In genomic region chr17:77690271-77691161, GRCh38 we compare ENCODE assay signal across 10 cellular contexts.
DNase-seq lines count a peak whose midpoint lies in the region; ATAC-seq, FAIRE-seq and TF ChIP-seq lines count a peak whose summit lies in the region.
"Had no signal": no experiment of that assay in that cellular context is flagged by ENCODE, and none has a peak within 500 bp of the region (broad histone marks: within the 10 kb centered on the region; RNA-seq: fewer than 3 reads in every experiment).

No MANE protein-coding gene starts in this region.

- H3K36me3 ChIP-seq in astrocyte (ENCODE audit: insufficient read depth, low read length): no peaks in the 10 kb centered on the region
- no peaks in the 10 kb centered on the region for H3K36me3 ChIP-seq in psoas muscle (ENCODE audit: insufficient read depth in 1 of 2, low read depth in 1 of 2)

- peaks cover 65% of the 10 kb centered on the region for H3K27me3 Mint-ChIP-seq in astrocyte (ENCODE audit: low read depth, unreplicated experiment)

- H3K4me3 Mint-ChIP-seq in astrocyte (ENCODE audit: unreplicated experiment): no peak overlapping the region

- H3K79me2 ChIP-seq in astrocyte (ENCODE audit: insufficient read depth, low read length): no peaks in the 10 kb centered on the region

- no peaks in the 10 kb centered on the region for H3K4me1 ChIP-seq in astrocyte (ENCODE audit: insufficient read depth, low read length)
- H3K4me1 ChIP-seq in psoas muscle: no peaks in the 10 kb centered on the region

- TF ChIP-seq CTCF in NB4 (IDR thresholded peaks at IDR 0.05; ENCODE audit: low read depth, low read length) (no peak), astrocyte (IDR thresholded peaks at IDR 0.05; ENCODE audit: insufficient read depth, low read depth, low read length) (no peak), psoas muscle (IDR thresholded peaks at IDR 0.05) (no peak)

- ATAC-seq in psoas muscle: peak in 1 of 4 donors; percentile 31
- no peak for ATAC-seq in HG03457 (IDR thresholded peaks at IDR 0.05; ENCODE audit: unreplicated experiment)
- ATAC-seq in HG03439 (IDR thresholded peaks at IDR 0.05; ENCODE audit: unreplicated experiment): no peak
- no peak for ATAC-seq in GM21717 (IDR thresholded peaks at IDR 0.05; ENCODE audit: unreplicated experiment)
- no peak for ATAC-seq in GM19397 (IDR thresholded peaks at IDR 0.05; ENCODE audit: unreplicated experiment)

- H3K27ac ChIP-seq in astrocyte (ENCODE audit: low read depth, low read length): no peak overlapping the region
- no peak overlapping the region for H3K27ac ChIP-seq in psoas muscle
- H3K27ac ChIP-seq: HL-60 had no signal

- no peaks in the 10 kb centered on the region for H4K20me1 ChIP-seq in astrocyte (ENCODE audit: insufficient read depth, low read length)

- peaks cover 30% of the 10 kb centered on the region for H3K27me3 ChIP-seq in astrocyte (ENCODE audit: insufficient read depth, low read length)
- H3K27me3 ChIP-seq in psoas muscle (ENCODE audit: insufficient read depth in 3 of 3, low read length in 2 of 3): peaks cover 0 to 24% (median 10%) of the 10 kb centered on the region in 3 donors

- no peak overlapping the region for H3K27ac Mint-ChIP-seq in astrocyte (ENCODE audit: unreplicated experiment)

- peaks cover 1% of the 10 kb centered on the region for H3K9me3 Mint-ChIP-seq in astrocyte (ENCODE audit: unreplicated experiment)

- peak; percentile 37 for DNase-seq in EH (ENCODE audit: low read depth)
- DNase-seq in NB4 (ENCODE audit: low read depth): peak; percentile 76
- DNase-seq in astrocyte (ENCODE audit: low read depth): no peak
- peak in 1 of 2 donors; percentile 65 for DNase-seq in psoas muscle

- intact Hi-C loops in psoas muscle (cut with DNase I): no loop called here

- H3K36me3 Mint-ChIP-seq in astrocyte (ENCODE audit: low read depth, unreplicated experiment): no peaks in the 10 kb centered on the region

- no peak for TF ChIP-seq POLR2A in NB4 (IDR thresholded peaks at IDR 0.05; ENCODE audit: extremely low read depth, insufficient read length)

- H3K4me3 ChIP-seq in NB4 (ENCODE audit: low read depth, low read length) (peak overlapping the region; percentile 34), astrocyte (ENCODE audit: insufficient read depth, low read depth, low read length) (no peak overlapping the region), psoas muscle (peak overlapping the region; percentile 2)

- H3K4me2 ChIP-seq in astrocyte (ENCODE audit: low read length): peak overlapping the region; percentile 29

- no peak for FAIRE-seq in astrocyte (lab: Jason Lieb, UNC)
- FAIRE-seq: RCC 7860 had no signal

- H2AFZ ChIP-seq in astrocyte (ENCODE audit: low read depth, low read length): no peak overlapping the region

- peaks cover 2% of the 10 kb centered on the region for H3K4me1 Mint-ChIP-seq in astrocyte (ENCODE audit: low read depth, unreplicated experiment)

- H3K9me3 ChIP-seq in astrocyte (ENCODE audit: insufficient read depth, low read depth, low read length) (no peaks in the 10 kb centered on the region), psoas muscle (no peaks in the 10 kb centered on the region)

- 13 to 15% (median 15%) methylated on average over 24 of the region's 24 CpGs for WGBS in psoas muscle, 3 donors

- no peak overlapping the region for H3K9ac ChIP-seq in astrocyte (ENCODE audit: low read length)
